Comparison of ENCODE assay signal across 17 cellular contexts in genomic region chr14:101224356-101225115, GRCh38.
DNase-seq lines count a peak whose midpoint lies in the region; ATAC-seq and TF ChIP-seq lines count a peak whose summit lies in the region.
"Had no signal": no experiment of that assay in that cellular context is flagged by ENCODE, and none has a peak within 500 bp of the region (broad histone marks: within the 10 kb centered on the region; RNA-seq: fewer than 3 reads in every experiment).

No MANE protein-coding gene starts in this region.

- H3K9me3 ChIP-seq in BLaER1 = no peaks in the 10 kb centered on the region
- H3K9me3 ChIP-seq in KOPT-K1 (ENCODE audit: insufficient read depth, low read length, poor library complexity, severe bottlenecking) = no peaks in the 10 kb centered on the region

- H3K36me3 ChIP-seq in BLaER1 (no peaks in the 10 kb centered on the region), KOPT-K1 (ENCODE audit: insufficient read depth, low read length) (no peaks in the 10 kb centered on the region)
- H3K36me3 ChIP-seq: WERI-Rb-1 had no signal

- H3K27me3 ChIP-seq in BLaER1 = no peaks in the 10 kb centered on the region

- peaks cover 64% of the 10 kb centered on the region for H3K4me1 ChIP-seq in BLaER1

- no peak overlapping the region for H3K9ac ChIP-seq in BLaER1

- no peak overlapping the region for H3K27ac ChIP-seq in BLaER1
- H3K27ac ChIP-seq in KOPT-K1 (ENCODE audit: low read depth, low read length, poor library complexity, severe bottlenecking) = peak overlapping the region; percentile 96
- H3K27ac ChIP-seq in coronary artery = no peak overlapping the region
- H3K27ac ChIP-seq: WERI-Rb-1 had no signal

- intact Hi-C loops in posterior vena cava (cut with DNase I) = no loop called here
- intact Hi-C loops in left colon (cut with DNase I, micrococcal nuclease) = no loop called here

- peak; percentile 33 for DNase-seq in coronary artery (ENCODE audit: low spot score)
- peak; percentile 46 for DNase-seq in posterior vena cava (ENCODE audit: low spot score)
- no peak for DNase-seq in UCSD-AML1 (lab: John Stamatoyannopoulos, UW; ENCODE audit: unreplicated experiment)
- no peak for DNase-seq in DMS79 (lab: John Stamatoyannopoulos, UW)
- no peak for DNase-seq in left colon
- DNase-seq: activated CD8-positive, alpha-beta T cell treated with anti-CD3 and anti-CD28 coated beads, Interleukin-2, amount 10 ng/mL, durations not matched to agents 7 days and 5 days; activated effector memory CD4-positive, alpha-beta T cell treated with Interleukin-2 at 50 U/mL for 16 hours; AML-193; amniotic stem cell; DMS 273 treated with DMSO at 0.1 percent for 48 hours; NCI-H2107; NCI-H748 treated with DMSO at 0.1 percent for 48 hours; stimulated activated CD4-positive, alpha-beta T cell treated with anti-CD3 and anti-CD28 coated beads, Interleukin-2, amount 100 ng/mL, for 48 hours; WERI-Rb-1 had no signal

- H3K4me3 ChIP-seq in BLaER1 (no peak overlapping the region), coronary artery (no peak overlapping the region)

- no peak for TF ChIP-seq CTCF in coronary artery (IDR thresholded peaks at IDR 0.05)

- H3K4me2 ChIP-seq in BLaER1 = peak overlapping the region; percentile 84

- ATAC-seq in left colon = no peak
- ATAC-seq: T-cell had no signal

- no peaks in the 10 kb centered on the region for H4K20me1 ChIP-seq in BLaER1

Comparison
In these comparisons a context has a peak if more than half of its experiments do, and no peak if none do; other contexts are left out.
1. DNase-seq: peak in coronary artery (single experiment) and posterior vena cava (single experiment); none in UCSD-AML1 (single experiment), DMS79 (single experiment) and left colon (0 of 2).